Comparison of ENCODE assay signal across 7 cellular contexts in genomic region chr5:35104550-35104949, GRCh38. TPM values are rescaled to one million over a fixed set of nuclear protein-coding genes. Genes with fewer than 3 reads are reported as not detected.
"Had no signal": no experiment of that assay in that cellular context is flagged by ENCODE, and none has a peak within 500 bp of the region (broad histone marks: within the 10 kb centered on the region; RNA-seq: fewer than 3 reads in every experiment).

No MANE protein-coding gene starts in this region.

RNA-seq across cellular contexts. Expression of gene AGXT2, which starts 56.8 kb away (rescaled TPM):
- total RNA-seq: IMR-90, K562, OCI-LY7, PC-3, SK-MEL-5, T-cell had no signal
- polyA plus RNA-seq: IMR-90, K562, SK-N-SH had no signal
